Comparison of ENCODE assay signal across 1 cellular context in genomic region chr16:89430436-89431157, GRCh38.
TF ChIP-seq lines count a peak whose summit lies in the region.

No MANE protein-coding gene starts in this region.

TF ChIP-seq in HepG2, 621 proteins besides CTCF, POLR2A, EP300 and RAD21 (continued from another document and continues in another):
- 0 out of 2 replicates have a peak, but pooled peaks have one; percentile 14 for TF ChIP-seq ZSCAN25 (CRISPR knock-in tag; IDR thresholded peaks at IDR 0.05)
- TF ChIP-seq ZNF276 (CRISPR knock-in tag; IDR thresholded peaks at IDR 0.05; ENCODE audit: low read depth) = no peak
- peak; percentile 69; the same call in 1 of the 2 replicates for TF ChIP-seq ZBTB43 (CRISPR knock-in tag; conservative IDR thresholded peaks at IDR 0.05)
- peak; percentile 42; the same call in 1 of the 2 replicates for TF ChIP-seq ARID5B (CRISPR knock-in tag; IDR thresholded peaks at IDR 0.05)
- TF ChIP-seq THRA (CRISPR knock-in tag; IDR thresholded peaks at IDR 0.05; ENCODE audit: borderline replicate concordance) = peak; percentile 39; the same call in 1 of the 2 replicates
- no peak for TF ChIP-seq ZBTB1 (CRISPR knock-in tag; IDR thresholded peaks at IDR 0.05; ENCODE audit: borderline replicate concordance)
- TF ChIP-seq MYC (CRISPR knock-in tag; IDR thresholded peaks at IDR 0.05; ENCODE audit: borderline replicate concordance) = peak; percentile 8; the same call in 1 of the 2 replicates
- TF ChIP-seq ZKSCAN5 (CRISPR knock-in tag; IDR thresholded peaks at IDR 0.05) = peak; percentile 80
- 0 out of 2 replicates have a peak, but pooled peaks have one; percentile 14 for TF ChIP-seq SOX5 (CRISPR knock-in tag; IDR thresholded peaks at IDR 0.05; ENCODE audit: borderline replicate concordance)
- peak; percentile 40; the same call in 1 of the 2 replicates for TF ChIP-seq GFI1 (CRISPR knock-in tag; IDR thresholded peaks at IDR 0.05; ENCODE audit: borderline replicate concordance)
- peak; percentile 26 for TF ChIP-seq TEAD3 (CRISPR knock-in tag; optimal IDR thresholded peaks at IDR 0.05; ENCODE audit: borderline replicate concordance)
- peak; percentile 43; the same call in 1 of the 2 replicates for TF ChIP-seq ZMYM4 (CRISPR knock-in tag; IDR thresholded peaks at IDR 0.05)
- TF ChIP-seq ZNF281 (CRISPR knock-in tag; IDR thresholded peaks at IDR 0.05; ENCODE audit: borderline replicate concordance) = no peak
- TF ChIP-seq ZKSCAN8 (CRISPR knock-in tag; IDR thresholded peaks at IDR 0.05; ENCODE audit: borderline replicate concordance) = 0 out of 2 replicates have a peak, but pooled peaks have one; percentile 4
- TF ChIP-seq RARA (CRISPR knock-in tag; IDR thresholded peaks at IDR 0.05) = peak; percentile 55
- 0 out of 2 replicates have a peak, but pooled peaks have one; percentile 1 for TF ChIP-seq AKAP8 (CRISPR knock-in tag; IDR thresholded peaks at IDR 0.05)
- TF ChIP-seq SP5 (CRISPR knock-in tag; IDR thresholded peaks at IDR 0.05; ENCODE audit: borderline replicate concordance, low read depth) = 0 out of 2 replicates have a peak, but pooled peaks have one; percentile 9
- TF ChIP-seq ZBTB26 (CRISPR knock-in tag; IDR thresholded peaks at IDR 0.05; ENCODE audit: borderline replicate concordance) = no peak
- TF ChIP-seq HNF4A (CRISPR knock-in tag; IDR thresholded peaks at IDR 0.05) = peak; percentile 75
- peak; percentile 39; the same call in 1 of the 2 replicates for TF ChIP-seq FOXA3 (CRISPR knock-in tag; IDR thresholded peaks at IDR 0.05)
- no peak for TF ChIP-seq NR2F6 (IDR thresholded peaks at IDR 0.05)
- peak; percentile 70 for TF ChIP-seq NR2F6 (CRISPR knock-in tag; IDR thresholded peaks at IDR 0.05)
- no peak for TF ChIP-seq FOXA1 (IDR thresholded peaks at IDR 0.05)
- peak; percentile 64 for TF ChIP-seq FOXA1 (CRISPR knock-in tag; IDR thresholded peaks at IDR 0.05)
- TF ChIP-seq RXRB (CRISPR knock-in tag; IDR thresholded peaks at IDR 0.05; ENCODE audit: borderline replicate concordance) = peak; percentile 77
- no peak for TF ChIP-seq SNRNP70 (IDR thresholded peaks at IDR 0.05; ENCODE audit: low read depth, low read length)
- TF ChIP-seq ZBTB33 (CRISPR knock-in tag; IDR thresholded peaks at IDR 0.05) = peak; percentile 96
- TF ChIP-seq ZBTB7B (CRISPR knock-in tag; IDR thresholded peaks at IDR 0.05) = 0 out of 2 replicates have a peak, but pooled peaks have one; percentile 23
- no peak for TF ChIP-seq POLR2G (IDR thresholded peaks at IDR 0.05; ENCODE audit: low read depth, low read length)
- TF ChIP-seq HOMEZ (CRISPR knock-in tag; IDR thresholded peaks at IDR 0.05; ENCODE audit: low read depth) = 0 out of 2 replicates have a peak, but pooled peaks have one; percentile 8
- peak; percentile 74 for TF ChIP-seq PBX2 (CRISPR knock-in tag; IDR thresholded peaks at IDR 0.05)
- peak; percentile 59 for TF ChIP-seq SKI (IDR thresholded peaks at IDR 0.05; ENCODE audit: partially characterized antibody)
- no peak for TF ChIP-seq NR1H2 (CRISPR knock-in tag; IDR thresholded peaks at IDR 0.05; ENCODE audit: borderline replicate concordance, low read depth)
- TF ChIP-seq GMEB2 (CRISPR knock-in tag; IDR thresholded peaks at IDR 0.05; ENCODE audit: low read depth) = no peak
- TF ChIP-seq HNF4G (IDR thresholded peaks at IDR 0.05; ENCODE audit: borderline replicate concordance, low read depth, low read length) = peak; percentile 57; the same call in 1 of the 2 replicates
- TF ChIP-seq HNF4G (CRISPR knock-in tag; IDR thresholded peaks at IDR 0.05; ENCODE audit: borderline replicate concordance, low read depth) = no peak
- peak; percentile 9; the same call in 1 of the 2 replicates for TF ChIP-seq ZNF292 (CRISPR knock-in tag; IDR thresholded peaks at IDR 0.05; ENCODE audit: borderline replicate concordance, low read depth)
- 0 out of 2 replicates have a peak, but pooled peaks have one; percentile 13 for TF ChIP-seq NR2C2 (CRISPR knock-in tag; IDR thresholded peaks at IDR 0.05; ENCODE audit: borderline replicate concordance)
- peak; percentile 62 for TF ChIP-seq HOXA3 (CRISPR knock-in tag; IDR thresholded peaks at IDR 0.05)
- TF ChIP-seq ZNF260 (CRISPR knock-in tag; IDR thresholded peaks at IDR 0.05; ENCODE audit: borderline replicate concordance, low read depth) = no peak
- peak; percentile 6 for TF ChIP-seq ZNF883 (CRISPR knock-in tag; IDR thresholded peaks at IDR 0.05; ENCODE audit: not compliant biosample characterization)
